1 cellular context compared by ENCODE assay signal in genomic region chr2:230809677-230810251, GRCh38.
TF ChIP-seq lines count a peak whose summit lies in the region.

No MANE protein-coding gene starts in this region.

TF ChIP-seq in HCT116, 20 proteins besides CTCF, POLR2A, EP300 and RAD21 (continued from another document):
- no peak for TF ChIP-seq SRF (IDR thresholded peaks at IDR 0.05; ENCODE audit: low read depth)
- no peak for TF ChIP-seq ELF1 (IDR thresholded peaks at IDR 0.05; ENCODE audit: borderline replicate concordance, low read depth)
- no peak for TF ChIP-seq FOSL1 (IDR thresholded peaks at IDR 0.05; ENCODE audit: low read depth)
- TF ChIP-seq YY1 (IDR thresholded peaks at IDR 0.05; ENCODE audit: extremely low read depth, insufficient replicate concordance, low read depth, low read length): no peak
- no peak for TF ChIP-seq SIN3A (IDR thresholded peaks at IDR 0.05; ENCODE audit: low read depth)
- no peak for TF ChIP-seq SP1 (IDR thresholded peaks at IDR 0.05; ENCODE audit: low read depth)
- no peak for TF ChIP-seq ZNF274 (IDR thresholded peaks at IDR 0.05; ENCODE audit: low read depth, low read length)
TF ChIP-seq in HCT116: peak in this region for 0.
